8 cellular contexts compared by ENCODE assay signal in the genomic region with DNA sequence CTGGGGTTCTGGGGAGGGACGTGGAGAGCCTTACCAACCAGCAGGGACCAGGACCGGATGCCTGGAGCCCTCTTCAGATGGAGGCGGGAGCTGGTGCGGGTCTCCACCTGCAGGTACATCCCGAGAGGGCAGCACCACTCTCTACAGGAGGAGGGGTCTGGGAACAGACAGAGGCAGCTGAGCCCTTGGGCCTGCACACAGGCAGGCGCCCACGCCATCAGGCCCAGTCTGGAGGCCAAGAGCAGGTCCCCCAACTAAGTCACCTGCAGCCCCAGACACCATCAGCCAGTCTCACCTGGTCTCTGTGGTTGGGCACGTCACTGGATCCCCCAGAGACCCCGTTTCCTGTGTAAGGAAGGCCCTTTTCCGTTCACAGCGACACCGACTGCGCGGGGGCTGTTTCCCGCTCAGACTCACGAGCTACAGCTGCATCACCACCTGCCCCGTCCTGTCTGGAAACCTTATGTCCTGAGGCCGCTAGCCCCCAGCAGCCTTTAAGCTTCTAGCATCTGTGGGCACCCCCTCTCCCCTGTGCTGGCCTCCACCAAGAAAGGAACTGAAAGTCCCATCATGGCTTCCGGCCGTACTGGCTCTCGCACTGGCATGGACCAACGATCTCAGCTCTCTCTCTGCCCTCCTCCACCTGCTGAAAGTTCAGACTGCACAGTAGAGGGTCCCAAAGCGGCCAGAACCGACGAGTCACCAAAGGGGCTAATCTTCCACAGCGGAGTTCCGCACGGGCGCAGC. TPM values are rescaled to one million over a fixed set of nuclear protein-coding genes. Genes with fewer than 3 reads are reported as not detected.
DNase-seq lines count a peak whose midpoint lies in the region; ATAC-seq and TF ChIP-seq lines count a peak whose summit lies in the region.

No MANE protein-coding gene starts in this region.

- H3K27me3 ChIP-seq in BJ (ENCODE audit: control insufficient read depth, insufficient read depth, low read length), result no peaks in the 10 kb centered on the region
- H3K27me3 ChIP-seq in HUES48 (ENCODE audit: control insufficient read depth, insufficient read depth, low read length), result no peaks in the 10 kb centered on the region
- no peaks in the 10 kb centered on the region for H3K27me3 ChIP-seq in osteoblast (ENCODE audit: insufficient read depth, low read length)
- H3K27me3 ChIP-seq in tibial nerve, result no peaks in the 10 kb centered on the region

- H3K4me1 Mint-ChIP-seq in activated CD4-positive, alpha-beta T cell treated with anti-CD3 and anti-CD28 coated beads, Interleukin-2, amount 10 ng/mL, durations not matched to agents 24 days and 14 days, result peaks cover 20% of the 10 kb centered on the region

- peak overlapping the region; percentile 95 for H3K4me2 ChIP-seq in osteoblast (ENCODE audit: insufficient read depth, low read length)

- 72 to 77% methylated on average over 29 of the region's 29 CpGs for WGBS in tibial nerve, 2 donors

- H3K36me3 ChIP-seq in BJ (ENCODE audit: control insufficient read depth, insufficient read depth, low read length) (peaks cover 15% of the 10 kb centered on the region), HUES48 (ENCODE audit: control insufficient read depth, insufficient read depth, low read length) (peaks cover 21% of the 10 kb centered on the region; the same call in 1 of the 2 replicates), osteoblast (ENCODE audit: insufficient read depth, low read length) (peaks cover 6% of the 10 kb centered on the region), tibial nerve (peaks cover 0 to 33% (median 0%) of the 10 kb centered on the region in 3 donors)

- peak overlapping the region; percentile 89 for H3K4me3 Mint-ChIP-seq in activated CD4-positive, alpha-beta T cell treated with anti-CD3 and anti-CD28 coated beads, Interleukin-2, amount 10 ng/mL, durations not matched to agents 24 days and 14 days

- TF ChIP-seq CTCF in BJ (IDR thresholded peaks at IDR 0.05; ENCODE audit: insufficient read depth, low read depth, low read length), result no peak
- no peak for TF ChIP-seq CTCF in osteoblast (IDR thresholded peaks at IDR 0.05; ENCODE audit: extremely low read depth, low read depth, low read length)
- TF ChIP-seq CTCF in tibial nerve (IDR thresholded peaks at IDR 0.05), result no peak

- no peak overlapping the region for H3K27ac ChIP-seq in HUES48 (ENCODE audit: low read depth, low read length)
- no peak overlapping the region for H3K27ac ChIP-seq in osteoblast (ENCODE audit: low read depth, low read length)
- peak overlapping the region; percentile 79 to 99 (median 88) for H3K27ac ChIP-seq in tibial nerve

- peak overlapping the region; percentile 95 for H3K27ac Mint-ChIP-seq in activated CD4-positive, alpha-beta T cell treated with anti-CD3 and anti-CD28 coated beads, Interleukin-2, amount 10 ng/mL, durations not matched to agents 24 days and 14 days

- peak overlapping the region; percentile 89 for H3K4me3 ChIP-seq in BJ (ENCODE audit: low read depth, low read length)
- H3K4me3 ChIP-seq in HUES48 (ENCODE audit: low read depth, low read length), result peak overlapping the region; percentile 96
- H3K4me3 ChIP-seq in osteoblast (ENCODE audit: insufficient read depth, low read length), result peak overlapping the region; percentile 93
- H3K4me3 ChIP-seq in tibial nerve, result peak overlapping the region; percentile 66 to 98 (median 80)

- H3K27me3 Mint-ChIP-seq in activated CD4-positive, alpha-beta T cell treated with anti-CD3 and anti-CD28 coated beads, Interleukin-2, amount 10 ng/mL, durations not matched to agents 24 days and 14 days, result no peaks in the 10 kb centered on the region

- no peak for TF ChIP-seq EP300 in tibial nerve (IDR thresholded peaks at IDR 0.05)

- H3K79me2 ChIP-seq in osteoblast (ENCODE audit: insufficient read depth, low read length), result peaks cover 23% of the 10 kb centered on the region

- ATAC-seq in GM19438 (IDR thresholded peaks at IDR 0.05; ENCODE audit: low read depth, unreplicated experiment), result peak; percentile 53

- no peaks in the 10 kb centered on the region for H3K9me3 ChIP-seq in HUES48 (ENCODE audit: control insufficient read depth, insufficient read depth, low read length)
- no peaks in the 10 kb centered on the region for H3K9me3 ChIP-seq in osteoblast (ENCODE audit: low read depth, low read length)
- no peaks in the 10 kb centered on the region for H3K9me3 ChIP-seq in tibial nerve

- CTCF ChIA-PET in BJ (lab: Yijun Ruan, JAX), result interaction anchor here (1.0 to 1.3 kb wide), 2 partner anchors 19 to 25 kb away, joined by 3 to 4 read pairs; no protein-coding TSS in a partner anchor

- H3K36me3 Mint-ChIP-seq in activated CD4-positive, alpha-beta T cell treated with anti-CD3 and anti-CD28 coated beads, Interleukin-2, amount 10 ng/mL, durations not matched to agents 24 days and 14 days (ENCODE audit: low read depth), result peaks cover 34% of the 10 kb centered on the region

- DNase-seq in BJ (ENCODE audit: low read depth) (no peak), osteoblast (ENCODE audit: insufficient read length, low spot score, missing footprints) (peak; percentile 66), tibial nerve (ENCODE audit: low spot score in 2 of 2) (no peak), NCI-H2029 (lab: John Stamatoyannopoulos, UW) (no peak)
- DNase-seq in activated CD4-positive, alpha-beta T cell treated with anti-CD3 and anti-CD28 coated beads, Interleukin-2, amount 10 ng/mL, durations not matched to agents 24 days and 14 days, result peak; percentile 93
- peak; percentile 70 for DNase-seq in effector CD4-positive, alpha-beta T cell

- no peak for TF ChIP-seq POLR2A in tibial nerve (IDR thresholded peaks at IDR 0.05)

- peaks cover 22% of the 10 kb centered on the region for H4K20me1 ChIP-seq in osteoblast (ENCODE audit: insufficient read depth, low read length)

- H3K9me3 Mint-ChIP-seq in activated CD4-positive, alpha-beta T cell treated with anti-CD3 and anti-CD28 coated beads, Interleukin-2, amount 10 ng/mL, durations not matched to agents 24 days and 14 days, result no peaks in the 10 kb centered on the region

- no peak overlapping the region; the same call in 1 of the 2 replicates for H3K9ac ChIP-seq in HUES48 (ENCODE audit: low read depth, low read length)

- H3K4me1 ChIP-seq in HUES48 (ENCODE audit: control insufficient read depth, insufficient read depth, low read length) (0 out of 2 replicates have a peak, but pooled peaks cover 8% of the 10 kb centered on the region), osteoblast (ENCODE audit: insufficient read depth, low read length) (peaks cover 7% of the 10 kb centered on the region), tibial nerve (peaks cover 0 to 53% (median 32%) of the 10 kb centered on the region in 4 donors)

- POLR2A ChIA-PET in BJ (lab: Charles Lee), result no interaction called here

- intact Hi-C loops in activated CD4-positive, alpha-beta T cell treated with anti-CD3 and anti-CD28 coated beads, Interleukin-2, amount 10 ng/mL, durations not matched to agents 24 days and 14 days (cut with micrococcal nuclease), result loop anchor here (1.0 kb wide), 2 partner anchors 31 to 105 kb away; partner anchors contain the start of genes HEXD and OGFOD3

- no peak overlapping the region for H2AFZ ChIP-seq in osteoblast (ENCODE audit: low read length)

RNA-seq across cellular contexts. Expression of gene CYBC1, which starts 1.2 kb away (rescaled TPM):
- 84.0 and 118 TPM in 2 replicates for polyA plus RNA-seq in BJ (2011; rRNA removed)
- 42.9 and 73.5 TPM in 2 replicates for polyA minus RNA-seq in BJ (2011; rRNA and poly(A)+ RNA removed)
- 256 and 268 TPM in 2 replicates for total RNA-seq in activated CD4-positive, alpha-beta T cell treated with anti-CD3 and anti-CD28 coated beads, Interleukin-2, amount 10 ng/mL, durations not matched to agents 24 days and 14 days
- total RNA-seq in osteoblast (72.4 and 75.1 TPM in 2 replicates), tibial nerve (100 to 1,000 TPM in 2 of 4 donors, 10 to 100 TPM in 2; 45.4 to 106 (median 86.4) TPM)

RNA-seq across cellular contexts. Expression of gene NARF, which starts 9.2 kb away (rescaled TPM):
- polyA plus RNA-seq in BJ (2011; rRNA removed), result 68.5 and 75.5 TPM in 2 replicates
- polyA minus RNA-seq in BJ (2011; rRNA and poly(A)+ RNA removed), result 24.8 and 26.8 TPM in 2 replicates
- total RNA-seq in activated CD4-positive, alpha-beta T cell treated with anti-CD3 and anti-CD28 coated beads, Interleukin-2, amount 10 ng/mL, durations not matched to agents 24 days and 14 days, result 99.7 and 101 TPM in 2 replicates
- total RNA-seq in osteoblast, result 34.4 and 36.8 TPM in 2 replicates
- 10 to 100 TPM; 25.8 to 79.2 (median 59.9) TPM for total RNA-seq in tibial nerve

RNA-seq across cellular contexts. Expression of gene OGFOD3, which starts 30.9 kb away (rescaled TPM):
- 21.3 and 37.9 TPM in 2 replicates for polyA plus RNA-seq in BJ (2011; rRNA removed)
- 16.2 and 27.7 TPM in 2 replicates for polyA minus RNA-seq in BJ (2011; rRNA and poly(A)+ RNA removed)
- 26.7 and 33.0 TPM in 2 replicates for total RNA-seq in activated CD4-positive, alpha-beta T cell treated with anti-CD3 and anti-CD28 coated beads, Interleukin-2, amount 10 ng/mL, durations not matched to agents 24 days and 14 days
- 25.3 and 27.4 TPM in 2 replicates for total RNA-seq in osteoblast
- total RNA-seq in tibial nerve, result 10 to 100 TPM; 23.7 to 51.6 (median 40.7) TPM

RNA-seq across cellular contexts. Expression of gene HEXD, which starts 31.2 kb away (rescaled TPM):
- 8.5 and 8.9 TPM in 2 replicates for polyA plus RNA-seq in BJ (2011; rRNA removed)
- 2.3 and 8.4 TPM in 2 replicates for polyA minus RNA-seq in BJ (2011; rRNA and poly(A)+ RNA removed)
- 33.1 and 36.0 TPM in 2 replicates for total RNA-seq in activated CD4-positive, alpha-beta T cell treated with anti-CD3 and anti-CD28 coated beads, Interleukin-2, amount 10 ng/mL, durations not matched to agents 24 days and 14 days
- total RNA-seq in osteoblast (13.0 and 20.3 TPM in 2 replicates), tibial nerve (100 to 1,000 TPM in 1 of 4 donors, 10 to 100 TPM in 3; 65.6 to 143 (median 95.1) TPM)

Comparison
In these comparisons a context has a peak if more than half of its experiments do, and no peak if none do; other contexts are left out.
1. DNase-seq: peak in activated CD4-positive, alpha-beta T cell treated with anti-CD3 and anti-CD28 coated beads, Interleukin-2, amount 10 ng/mL, durations not matched to agents 24 days and 14 days (single experiment), effector CD4-positive, alpha-beta T cell (single experiment) and osteoblast (single experiment); none in BJ (single experiment), tibial nerve (0 of 2) and NCI-H2029 (single experiment).
2. H3K27ac ChIP-seq: peak in tibial nerve (4 of 4); none in HUES48 (single experiment) and osteoblast (single experiment).
3. Peak in every context shown above with its lines, with median percentiles within 50 percentile points of each other: H3K4me3 ChIP-seq.